ENCODE assay signal across 12 cellular contexts in the genomic region with DNA sequence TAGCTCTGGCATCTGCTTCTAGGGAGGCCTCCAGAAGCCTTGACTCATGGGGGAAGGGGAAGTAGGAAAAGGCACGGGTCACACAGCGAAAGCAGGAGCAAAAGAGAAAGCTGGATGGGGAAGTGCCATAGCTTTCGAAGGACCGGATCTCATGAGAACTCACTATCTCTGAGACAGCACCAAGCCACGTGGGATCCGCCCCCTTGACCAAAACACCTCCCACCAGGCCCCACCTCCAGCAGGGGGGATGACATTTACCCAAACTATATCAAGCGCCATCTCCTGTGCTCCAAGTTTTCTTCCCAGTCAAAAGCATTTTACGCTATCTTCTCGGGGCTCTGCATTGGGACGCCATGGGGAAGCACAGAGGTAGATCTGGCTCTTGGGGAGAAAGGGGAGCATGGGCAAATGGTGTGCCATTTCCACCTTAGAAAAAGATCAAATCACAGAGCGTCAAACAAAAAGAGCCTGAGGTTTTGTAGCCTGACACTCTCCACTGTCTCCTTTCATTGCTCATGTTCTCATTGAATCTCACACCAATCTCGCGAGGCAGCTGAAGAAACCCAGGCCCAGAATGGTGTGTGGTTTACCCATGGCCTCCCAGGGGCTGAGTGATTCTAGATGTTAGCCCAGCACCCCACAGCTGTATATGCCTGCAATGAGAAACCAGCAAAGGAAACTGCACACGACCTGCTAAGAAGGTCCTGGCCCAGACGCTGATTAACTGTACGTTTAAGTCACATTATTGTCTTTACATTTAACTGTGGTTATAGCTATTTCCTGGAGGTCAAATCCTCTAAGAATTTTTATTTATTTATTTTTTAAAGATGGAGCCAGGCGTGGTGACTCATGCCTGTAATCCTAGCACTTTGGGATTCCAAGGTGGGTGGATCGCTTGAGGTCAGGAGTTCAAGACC. TPM values are rescaled to one million over a fixed set of nuclear protein-coding genes. Genes with fewer than 3 reads are reported as not detected.
DNase-seq lines count a peak whose midpoint lies in the region; ATAC-seq and TF ChIP-seq lines count a peak whose summit lies in the region.
"Had no signal": no experiment of that assay in that cellular context is flagged by ENCODE, and none has a peak within 500 bp of the region (broad histone marks: within the 10 kb centered on the region; RNA-seq: fewer than 3 reads in every experiment).

No MANE protein-coding gene starts in this region.

- no peaks in the 10 kb centered on the region for H3K27me3 ChIP-seq in OCI-LY3 (ENCODE audit: low read depth, low read length)
- H3K27me3 ChIP-seq in fibroblast of lung (ENCODE audit: control insufficient read depth, insufficient read depth, low read length) = peaks cover 2% of the 10 kb centered on the region
- H3K27me3 ChIP-seq in neural progenitor cell = no peaks in the 10 kb centered on the region
- H3K27me3 ChIP-seq: ascending aorta, tibial artery had no signal

- peaks cover 16% of the 10 kb centered on the region for H3K4me1 Mint-ChIP-seq in neural progenitor cell

- H3K4me2 ChIP-seq in OCI-LY3 (ENCODE audit: low read length) = peak overlapping the region; percentile 28
- peak overlapping the region; percentile 25 for H3K4me2 ChIP-seq in fibroblast of lung (ENCODE audit: extremely low read depth, insufficient read depth, low read length)
- no peak overlapping the region for H3K4me2 ChIP-seq in neural progenitor cell

- H3K9me3 ChIP-seq in ES-I3 (ENCODE audit: control insufficient read depth, insufficient read depth, low read length) (no peaks in the 10 kb centered on the region; the same call in 1 of the 2 replicates), OCI-LY3 (ENCODE audit: insufficient read depth, low read length) (no peaks in the 10 kb centered on the region), fibroblast of lung (ENCODE audit: control insufficient read depth, insufficient read depth, low read depth, low read length) (no peaks in the 10 kb centered on the region), neural progenitor cell (ENCODE audit: low read depth) (no peaks in the 10 kb centered on the region)
- H3K9me3 ChIP-seq: ascending aorta, tibial artery had no signal

- no peak overlapping the region for H2AFZ ChIP-seq in OCI-LY3 (ENCODE audit: low read depth, low read length)
- H2AFZ ChIP-seq in fibroblast of lung (ENCODE audit: low read length) = no peak overlapping the region
- peak overlapping the region; percentile 69 for H2AFZ ChIP-seq in neural progenitor cell (replicated peaks)

- DNase-seq in fibroblast of lung (ENCODE audit: low read depth in 2 of 2) (peak; percentile 71 to 88), neural progenitor cell (ENCODE audit: low spot score) (no peak), DMS 273 treated with DMSO at 0.1 percent for 48 hours (lab: John Stamatoyannopoulos, UW) (no peak)
- no peak for DNase-seq in activated CD4-positive, alpha-beta T cell treated with anti-CD3 and anti-CD28 coated beads for 48 hours
- DNase-seq: activated CD4-positive, alpha-beta T cell treated with anti-CD3 and anti-CD28 coated beads, Interleukin-2, amount 10 ng/mL, durations not matched to agents 24 days and 14 days; NCI-H526 treated with DMSO at 0.1 percent for 48 hours had no signal

- H3K36me3 Mint-ChIP-seq in neural progenitor cell = no peaks in the 10 kb centered on the region

- no peak overlapping the region for H3K27ac Mint-ChIP-seq in neural progenitor cell
- H3K27ac Mint-ChIP-seq: activated CD4-positive, alpha-beta T cell treated with anti-CD3 and anti-CD28 coated beads, Interleukin-2, amount 10 ng/mL, durations not matched to agents 24 days and 14 days had no signal

- peak overlapping the region; percentile 32; the same call in 1 of the 2 replicates for H3K9ac ChIP-seq in ES-I3 (ENCODE audit: low read depth, low read length)
- no peak overlapping the region for H3K9ac ChIP-seq in OCI-LY3 (ENCODE audit: low read length)
- no peak overlapping the region for H3K9ac ChIP-seq in fibroblast of lung (ENCODE audit: insufficient read depth, low read length)
- no peak overlapping the region for H3K9ac ChIP-seq in neural progenitor cell

- no peaks in the 10 kb centered on the region for H3K4me1 ChIP-seq in ES-I3 (ENCODE audit: insufficient read depth, low read length)
- H3K4me1 ChIP-seq in OCI-LY3 (ENCODE audit: low read length) = peaks cover 9% of the 10 kb centered on the region
- no peaks in the 10 kb centered on the region for H3K4me1 ChIP-seq in fibroblast of lung (ENCODE audit: control insufficient read depth, extremely low read depth, insufficient read depth, low read length)
- peaks cover 10% of the 10 kb centered on the region for H3K4me1 ChIP-seq in neural progenitor cell
- H3K4me1 ChIP-seq: ascending aorta, tibial artery had no signal

- no peak for ATAC-seq in SK-N-SH treated with all-trans-retinoic acid at 6 μM for 48 hours
- no peak for ATAC-seq in HG03439 (IDR thresholded peaks at IDR 0.05; ENCODE audit: unreplicated experiment)

- H3K4me3 ChIP-seq in OCI-LY3 (ENCODE audit: low read length) (no peak overlapping the region), fibroblast of lung (replicated peaks in 1 of 4; ENCODE audit: control extremely low read depth in 1 of 4, insufficient read depth in 1 of 4, low read depth in 3 of 4, low read length in 4 of 4) (no peak overlapping the region), neural progenitor cell (no peak overlapping the region)
- H3K4me3 ChIP-seq: ascending aorta, tibial artery had no signal

- H3K79me2 ChIP-seq in OCI-LY3 (ENCODE audit: low read length) = no peaks in the 10 kb centered on the region
- H3K79me2 ChIP-seq in fibroblast of lung (ENCODE audit: control insufficient read depth, insufficient read depth, low read length) = no peaks in the 10 kb centered on the region
- no peaks in the 10 kb centered on the region for H3K79me2 ChIP-seq in neural progenitor cell (ENCODE audit: low read depth)

- H4K20me1 ChIP-seq in OCI-LY3 (ENCODE audit: insufficient read depth, low read length) = no peaks in the 10 kb centered on the region
- no peaks in the 10 kb centered on the region for H4K20me1 ChIP-seq in fibroblast of lung (ENCODE audit: control insufficient read depth, extremely low read depth, insufficient read depth, low read length)
- H4K20me1 ChIP-seq in neural progenitor cell (ENCODE audit: low read depth) = no peaks in the 10 kb centered on the region

- H3F3A ChIP-seq in neural progenitor cell (ENCODE audit: low read depth) = no peaks in the 10 kb centered on the region

- H3K27ac ChIP-seq in OCI-LY3 (ENCODE audit: low read length) (no peak overlapping the region), fibroblast of lung (ENCODE audit: insufficient read depth, low read length) (no peak overlapping the region), neural progenitor cell (no peak overlapping the region)
- H3K27ac ChIP-seq: ascending aorta, tibial artery had no signal

- no peaks in the 10 kb centered on the region for H3K9me3 Mint-ChIP-seq in neural progenitor cell

- H3K27me3 Mint-ChIP-seq in neural progenitor cell (ENCODE audit: insufficient read depth, low read depth) = peaks cover 5% of the 10 kb centered on the region
- H3K27me3 Mint-ChIP-seq: activated CD4-positive, alpha-beta T cell treated with anti-CD3 and anti-CD28 coated beads, Interleukin-2, amount 10 ng/mL, durations not matched to agents 24 days and 14 days had no signal

- H3K4me3 Mint-ChIP-seq in neural progenitor cell = no peak overlapping the region
- H3K4me3 Mint-ChIP-seq: activated CD4-positive, alpha-beta T cell treated with anti-CD3 and anti-CD28 coated beads, Interleukin-2, amount 10 ng/mL, durations not matched to agents 24 days and 14 days had no signal

- TF ChIP-seq CTCF in OCI-LY3 (IDR thresholded peaks at IDR 0.05; ENCODE audit: low read depth, low read length) (no peak), fibroblast of lung (conservative IDR thresholded peaks at IDR 0.05 in 1 of 2, IDR thresholded peaks at IDR 0.05 in 1 of 2; ENCODE audit: low read depth in 1 of 2, low read length in 2 of 2) (no peak), neural progenitor cell (IDR thresholded peaks at IDR 0.05) (no peak)

- H3K36me3 ChIP-seq in ES-I3 (ENCODE audit: insufficient read depth, low read length) = no peaks in the 10 kb centered on the region
- no peaks in the 10 kb centered on the region for H3K36me3 ChIP-seq in OCI-LY3 (replicated peaks; ENCODE audit: low read depth, low read length)
- H3K36me3 ChIP-seq in fibroblast of lung (ENCODE audit: control insufficient read depth, insufficient read depth, low read length) = no peaks in the 10 kb centered on the region
- H3K36me3 ChIP-seq in neural progenitor cell = no peaks in the 10 kb centered on the region
- H3K36me3 ChIP-seq: ascending aorta, tibial artery had no signal

TF ChIP-seq in SK-N-SH treated with all-trans-retinoic acid at 6 μM for 48 hours, 23 proteins besides CTCF, POLR2A, EP300 and RAD21:
- TF ChIP-seq ESRRG (CRISPR knock-in tag; IDR thresholded peaks at IDR 0.05) = no peak

RNA-seq across cellular contexts. Expression of a gene that starts 8.1 kb away (rescaled TPM):
- not detected in 2 replicates for total RNA-seq in fibroblast of lung
- polyA plus RNA-seq in fibroblast of lung = 0.08 TPM in 1 of 2 replicates, not detected in the other
- polyA plus RNA-seq in fibroblast of lung (2012) = not detected in 2 replicates
- not detected in 2 replicates for polyA minus RNA-seq in fibroblast of lung (ENCODE audit: low replicate concordance)
- not detected in 2 replicates for total RNA-seq in neural progenitor cell (ENCODE audit: low replicate concordance)

RNA-seq across cellular contexts. Expression of a gene that starts 52.9 kb away (rescaled TPM):
- total RNA-seq in fibroblast of lung = under 0.01 and 4.1 TPM in 2 replicates
- polyA plus RNA-seq in fibroblast of lung = 0.42 and 1.3 TPM in 2 replicates
- polyA plus RNA-seq in fibroblast of lung (2012) = 0.33 and 0.88 TPM in 2 replicates
- polyA minus RNA-seq in fibroblast of lung (ENCODE audit: low replicate concordance) = not detected in 2 replicates
- 68.7 and 97.3 TPM in 2 replicates for total RNA-seq in neural progenitor cell (ENCODE audit: low replicate concordance)
- total RNA-seq: ascending aorta had no signal

Comparison
In these comparisons a context has a peak if more than half of its experiments do, and no peak if none do; other contexts are left out.
1. DNase-seq: peak in fibroblast of lung (2 of 2); none in neural progenitor cell (single experiment), activated CD4-positive, alpha-beta T cell treated with anti-CD3 and anti-CD28 coated beads for 48 hours (single experiment) and DMS 273 treated with DMSO at 0.1 percent for 48 hours (single experiment).
2. RNA of a gene that starts 52.9 kb away (total RNA-seq): 68.7 to 97.3 TPM in neural progenitor cell; under 0.01 to 4.1 TPM in fibroblast of lung; every median in the first group is over 10 times any median in the second.